17 cellular contexts compared by ENCODE assay signal in the genomic region with DNA sequence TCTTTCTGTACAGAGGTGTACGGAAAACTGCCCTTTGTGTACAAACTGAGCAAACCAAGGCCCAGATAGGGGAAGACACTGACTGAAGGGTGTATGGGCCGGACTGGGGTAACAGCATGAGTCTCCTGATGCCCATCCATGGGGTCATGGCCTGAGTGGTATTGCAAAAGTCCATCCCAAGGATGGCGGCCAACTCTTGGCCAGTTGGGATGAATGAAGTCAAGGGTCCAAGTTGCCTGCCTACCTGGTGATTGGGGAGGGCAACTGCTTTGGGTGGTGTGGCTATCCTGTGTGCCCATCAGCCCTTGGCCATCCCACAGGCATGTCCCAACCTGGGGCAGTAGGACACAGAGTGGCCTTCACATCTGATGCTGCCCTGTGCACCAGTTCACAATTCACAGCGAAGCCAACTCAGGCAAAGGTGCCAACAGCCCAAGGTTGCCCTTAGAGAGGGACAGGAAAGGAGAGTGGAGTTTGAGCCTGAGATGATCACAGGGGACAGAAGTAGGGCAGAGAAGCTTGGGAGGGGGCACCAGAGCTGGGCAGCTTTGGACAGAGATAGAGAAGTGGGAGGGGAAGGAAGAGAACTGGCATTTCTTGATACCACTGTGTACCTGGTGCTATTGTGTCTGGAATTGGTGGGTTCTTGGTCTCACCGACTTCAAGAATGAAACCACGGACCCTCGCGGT. TPM values are rescaled to one million over a fixed set of nuclear protein-coding genes. Genes with fewer than 3 reads are reported as not detected.
A peak's percentile ranks its signal among the peaks of the same experiment; 100 is the strongest.
DNase-seq lines count a peak whose midpoint lies in the region; ATAC-seq, FAIRE-seq and TF ChIP-seq lines count a peak whose summit lies in the region.
"Had no signal": no experiment of that assay in that cellular context is flagged by ENCODE, and none has a peak within 500 bp of the region (broad histone marks: within the 10 kb centered on the region; RNA-seq: fewer than 3 reads in every experiment).

No MANE protein-coding gene starts in this region.

- ATAC-seq in heart left ventricle = no peak
- ATAC-seq in Right ventricle myocardium superior (ENCODE audit: poor library complexity) = no peak
- ATAC-seq in psoas muscle = no peak
- ATAC-seq: activated CD8-positive, alpha-beta memory T cell treated with anti-CD3 and anti-CD28 coated beads, Interleukin-2, amount 10 ng/mL, durations not matched to agents 7 days and 5 days; left colon had no signal

- H3K27me3 ChIP-seq in heart left ventricle (no peaks in the 10 kb centered on the region), esophagus muscularis mucosa (no peaks in the 10 kb centered on the region), psoas muscle (ENCODE audit: insufficient read depth in 3 of 3, low read length in 2 of 3) (no peaks in the 10 kb centered on the region)
- H3K27me3 ChIP-seq: adrenal gland, Peyer's patch had no signal

- intact Hi-C loops in heart left ventricle (cut with DNase I) (loop anchor here in 1 of 10 donors (10.0 kb wide), 1 partner anchor 124 kb away; no protein-coding TSS in a partner anchor), Right ventricle myocardium superior (cut with DNase I) (no loop called here), esophagus muscularis mucosa (cut with DNase I) (no loop called here), psoas muscle (cut with DNase I) (no loop called here)

- FAIRE-seq in urothelium cell line (lab: Jason Lieb, UNC) = peak; percentile 56

- H3K9me3 ChIP-seq in heart left ventricle (no peaks in the 10 kb centered on the region), esophagus muscularis mucosa (no peaks in the 10 kb centered on the region), psoas muscle (no peaks in the 10 kb centered on the region)
- H3K9me3 ChIP-seq: adrenal gland, mucosa of descending colon, Peyer's patch had no signal

- no peak for TF ChIP-seq EP300 in esophagus muscularis mucosa (IDR thresholded peaks at IDR 0.05)

- 80 to 100% (median 98%) methylated on average over 7 to 8 of the region's 8 CpGs for WGBS in heart left ventricle, 4 donors
- WGBS in esophagus muscularis mucosa = 94% methylated on average over 8 of the region's 8 CpGs
- 81 to 96% (median 92%) methylated on average over 8 of the region's 8 CpGs for WGBS in psoas muscle, 3 donors

- TF ChIP-seq POLR2A in heart left ventricle (IDR thresholded peaks at IDR 0.05) (no peak), esophagus muscularis mucosa (IDR thresholded peaks at IDR 0.05; ENCODE audit: low read depth) (no peak)

- TF ChIP-seq CTCF in heart left ventricle (IDR thresholded peaks at IDR 0.05) = no peak
- no peak for TF ChIP-seq CTCF in esophagus muscularis mucosa (IDR thresholded peaks at IDR 0.05)
- no peak for TF ChIP-seq CTCF in psoas muscle (IDR thresholded peaks at IDR 0.05)

- H3K4me3 ChIP-seq in heart left ventricle = no peak overlapping the region
- no peak overlapping the region for H3K4me3 ChIP-seq in esophagus muscularis mucosa
- no peak overlapping the region for H3K4me3 ChIP-seq in psoas muscle
- H3K4me3 ChIP-seq: adrenal gland, mucosa of descending colon, Peyer's patch had no signal

- peak overlapping the region in 9 of 12 donors; percentile 22 to 79 (median 61) for H3K27ac ChIP-seq in heart left ventricle
- H3K27ac ChIP-seq in esophagus muscularis mucosa (replicated peaks in 1 of 4) = peak overlapping the region in 3 of 4 donors; percentile 53 to 68 (median 59)
- peak overlapping the region; percentile 36 for H3K27ac ChIP-seq in psoas muscle

- DNase-seq in heart left ventricle = peak in 1 of 5 donors; percentile 17
- DNase-seq in Right ventricle myocardium superior = no peak
- DNase-seq in esophagus muscularis mucosa (ENCODE audit: extremely low spot score) = no peak
- DNase-seq in psoas muscle = no peak
- DNase-seq in urothelium cell line (ENCODE audit: low spot score) = no peak
- DNase-seq in central memory CD4-positive, alpha-beta T cell = no peak
- no peak for DNase-seq in NCI-H2029 treated with DMSO at 0.1 percent for 48 hours (lab: John Stamatoyannopoulos, UW)
- no peak for DNase-seq in germinal center (ENCODE audit: low spot score)
- DNase-seq: left colon; NCI-H1105 treated with DMSO at 0.1 percent for 48 hours; stimulated activated CD4-positive, alpha-beta T cell treated with anti-CD3 and anti-CD28 coated beads, Interleukin-2, amount 100 ng/mL, for 24 hours; substantia nigra had no signal

- H3K36me3 ChIP-seq in heart left ventricle = peaks cover 0 to 50% (median 10%) of the 10 kb centered on the region in 9 donors
- peaks cover 0 to 53% (median 19%) of the 10 kb centered on the region in 4 donors for H3K36me3 ChIP-seq in esophagus muscularis mucosa
- H3K36me3 ChIP-seq in psoas muscle (ENCODE audit: insufficient read depth in 1 of 2, low read depth in 1 of 2) = no peaks in the 10 kb centered on the region
- H3K36me3 ChIP-seq: Peyer's patch had no signal

- H3K4me1 ChIP-seq in heart left ventricle (peaks cover 6 to 82% (median 51%) of the 10 kb centered on the region in 12 donors), esophagus muscularis mucosa (peaks cover 58 to 78% (median 66%) of the 10 kb centered on the region in 4 donors), psoas muscle (no peaks in the 10 kb centered on the region)

RNA-seq across cellular contexts. Expression of a gene that starts 46.6 kb away (rescaled TPM):
- total RNA-seq in heart left ventricle (10 to 100 TPM; 24.1 to 81.0 (median 46.7) TPM), Right ventricle myocardium superior (55.9 TPM), esophagus muscularis mucosa (100 to 1,000 TPM; 134 to 256 (median 145) TPM), psoas muscle (10 to 100 TPM in 2 of 4 donors, 1 to 10 TPM in 2; 5.6 to 34.7 (median 14.3) TPM)
- polyA plus RNA-seq in heart left ventricle (10 to 100 TPM; 12.4 to 30.8 TPM), psoas muscle (1 to 10 TPM; 2.9 to 7.5 (median 3.7) TPM)
- total RNA-seq: HT-29 had no signal
